ENCODE assay signal across 8 cellular contexts in genomic region chr6:150866147-150867073, GRCh38. TPM values are rescaled to one million over a fixed set of nuclear protein-coding genes. Genes with fewer than 3 reads are reported as not detected.
DNase-seq lines count a peak whose midpoint lies in the region; ATAC-seq and TF ChIP-seq lines count a peak whose summit lies in the region.

No MANE protein-coding gene starts in this region.

- ATAC-seq in GM18858 (IDR thresholded peaks at IDR 0.05; ENCODE audit: unreplicated experiment) (peak; percentile 45), HG03060 (IDR thresholded peaks at IDR 0.05; ENCODE audit: low read depth, unreplicated experiment) (peak; percentile 36)

- CTCF ChIA-PET in AG04449 (lab: Yijun Ruan, JAX) = interaction anchor here (0.7 to 4.0 kb wide), 15 partner anchors 10 to 476 kb away, joined by 3 to 55 read pairs (median 5); no protein-coding TSS in a partner anchor

- H3K27me3 ChIP-seq in layer of hippocampus (ENCODE audit: control insufficient read depth, insufficient read depth, low read length) = no peaks in the 10 kb centered on the region

- POLR2A ChIA-PET in AG04449 (lab: Yijun Ruan, JAX) = interaction anchor here (0.7 to 2.4 kb wide), 7 partner anchors 8 to 51 kb away, joined by 3 to 11 read pairs (median 4); no protein-coding TSS in a partner anchor

- peak; percentile 49 for DNase-seq in AG04449 (ENCODE audit: low read depth, low spot score)
- peak; percentile 88 for DNase-seq in NCI-H2227 (lab: John Stamatoyannopoulos, UW; ENCODE audit: unreplicated experiment)
- peak; percentile 73 to 80 for DNase-seq in activated CD4-positive, alpha-beta T cell treated with anti-CD3 and anti-CD28 coated beads for 24 hours (ENCODE audit: low read depth in 2 of 2)
- peak; percentile 91 for DNase-seq in cerebellum (ENCODE audit: low spot score)
- peak; percentile 29 to 67 for DNase-seq in stimulated activated CD4-positive, alpha-beta T cell treated with anti-CD3 and anti-CD28 coated beads, Interleukin-1b, Interleukin-23, amount 100 ng/mL, for 1 hour (ENCODE audit: low read depth in 2 of 2)

- H3K27ac ChIP-seq in layer of hippocampus (ENCODE audit: low read depth, low read length) = peak overlapping the region; percentile 86

- peak overlapping the region; percentile 78 for H3K4me3 ChIP-seq in AG04449 (ENCODE audit: low read depth, low read length)

- no peak for TF ChIP-seq CTCF in AG04449 (IDR thresholded peaks at IDR 0.05; ENCODE audit: insufficient read depth, low read length, missing control alignments)

RNA-seq across cellular contexts. Expression of gene MTHFD1L, which starts 0.9 kb away (rescaled TPM):
- 15.1 TPM for total RNA-seq in cerebellum

Comparison
In these comparisons a context has a peak if more than half of its experiments do, and no peak if none do; other contexts are left out.
1. Peak in every context shown above with its lines: DNase-seq, ATAC-seq, H3K4me3 ChIP-seq and H3K27ac ChIP-seq.